ENCODE assay signal across 1 cellular context in genomic region chr17:4867535-4867934, GRCh38. TPM values are rescaled to one million over a fixed set of nuclear protein-coding genes. Genes with fewer than 3 reads are reported as not detected.
"Had no signal": no experiment of that assay in that cellular context is flagged by ENCODE, and none has a peak within 500 bp of the region (broad histone marks: within the 10 kb centered on the region; RNA-seq: fewer than 3 reads in every experiment).

No MANE protein-coding gene starts in this region.

RNA-seq across cellular contexts. Expression of gene CHRNE, which starts 35.4 kb away (rescaled TPM):
- total RNA-seq: foreskin keratinocyte had no signal
